14 cellular contexts compared by ENCODE assay signal in the genomic region with DNA sequence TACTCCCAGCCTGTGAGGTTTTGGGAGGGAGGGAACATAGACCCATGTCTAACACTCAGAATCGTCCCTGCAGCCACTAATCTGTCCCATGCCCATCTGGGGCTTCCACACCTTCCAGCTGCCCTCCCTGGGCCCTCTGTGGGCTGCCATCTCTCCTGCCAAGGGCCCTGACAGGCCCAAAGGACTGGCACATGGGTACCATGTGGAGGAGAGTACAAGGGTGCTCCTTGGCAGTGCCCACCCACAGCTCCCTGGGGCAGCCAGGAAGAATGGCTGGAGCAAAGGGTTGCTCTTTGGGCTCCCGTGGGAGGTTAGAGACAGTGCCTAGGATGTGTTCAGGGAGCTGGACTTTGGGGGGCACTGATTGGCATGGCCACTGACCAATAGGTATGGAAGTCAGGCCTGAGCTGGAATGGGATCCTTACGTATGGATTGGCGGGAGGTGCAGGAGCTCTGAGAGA. TPM values are rescaled to one million over a fixed set of nuclear protein-coding genes. Genes with fewer than 3 reads are reported as not detected.
DNase-seq lines count a peak whose midpoint lies in the region; ATAC-seq, FAIRE-seq and TF ChIP-seq lines count a peak whose summit lies in the region.
"Had no signal": no experiment of that assay in that cellular context is flagged by ENCODE, and none has a peak within 500 bp of the region (broad histone marks: within the 10 kb centered on the region; RNA-seq: fewer than 3 reads in every experiment).

No MANE protein-coding gene starts in this region.

- H3K4me3 Mint-ChIP-seq in central memory CD8-positive, alpha-beta T cell: no peak overlapping the region
- H3K4me3 Mint-ChIP-seq in neural progenitor cell: no peak overlapping the region

- H3K36me3 ChIP-seq in osteoblast (ENCODE audit: insufficient read depth, low read length) (no peaks in the 10 kb centered on the region), neural progenitor cell (no peaks in the 10 kb centered on the region)

- H3K4me1 Mint-ChIP-seq in central memory CD8-positive, alpha-beta T cell: peaks cover 4% of the 10 kb centered on the region
- peaks cover 54% of the 10 kb centered on the region for H3K4me1 Mint-ChIP-seq in neural progenitor cell

- H3K27ac ChIP-seq in osteoblast (ENCODE audit: low read depth, low read length): no peak overlapping the region
- H3K27ac ChIP-seq in neural progenitor cell: no peak overlapping the region

- DNase-seq in Ammon's horn (ENCODE audit: low spot score) (peak; percentile 1), H4 (ENCODE audit: low spot score) (peak; percentile 5), osteoblast (ENCODE audit: insufficient read length, low spot score, missing footprints) (peak; percentile 35), H54 (ENCODE audit: insufficient read length, low spot score) (no peak), NCI-H146 treated with DMSO at 0.1 percent for 48 hours (lab: John Stamatoyannopoulos, UW; ENCODE audit: unreplicated experiment) (no peak), neural progenitor cell (ENCODE audit: low spot score) (no peak)
- peak; percentile 4 to 12 for DNase-seq in central memory CD8-positive, alpha-beta T cell (ENCODE audit: low spot score in 2 of 2)
- DNase-seq: activated gamma-delta T cell treated with Interleukin-2 at 50 U/mL for 16 hours, NCI-H1092, NCI-H510A, RPMI8226 had no signal

- no peaks in the 10 kb centered on the region for H3K27me3 Mint-ChIP-seq in central memory CD8-positive, alpha-beta T cell
- peaks cover 18% of the 10 kb centered on the region for H3K27me3 Mint-ChIP-seq in neural progenitor cell (ENCODE audit: insufficient read depth, low read depth)

- H3K4me3 ChIP-seq in osteoblast (ENCODE audit: insufficient read depth, low read length) (no peak overlapping the region), neural progenitor cell (no peak overlapping the region)

- no peak for TF ChIP-seq POLR2A in H54 (IDR thresholded peaks at IDR 0.05; ENCODE audit: low read depth, low read length)

- peaks cover 2% of the 10 kb centered on the region for H3K4me1 ChIP-seq in osteoblast (ENCODE audit: insufficient read depth, low read length)
- H3K4me1 ChIP-seq in neural progenitor cell: peaks cover 3% of the 10 kb centered on the region

- no peak overlapping the region for H3K27ac Mint-ChIP-seq in central memory CD8-positive, alpha-beta T cell (ENCODE audit: low read depth)
- no peak overlapping the region for H3K27ac Mint-ChIP-seq in neural progenitor cell

- H3K9me3 Mint-ChIP-seq in central memory CD8-positive, alpha-beta T cell: no peaks in the 10 kb centered on the region
- H3K9me3 Mint-ChIP-seq in neural progenitor cell: peaks cover 3% of the 10 kb centered on the region

- ATAC-seq in central memory CD8-positive, alpha-beta T cell (replicated peaks; ENCODE audit: extremely low read depth, poor library complexity, severe bottlenecking): no peak
- ATAC-seq in HG03097 (IDR thresholded peaks at IDR 0.05; ENCODE audit: low FRiP score, unreplicated experiment): no peak

- no peaks in the 10 kb centered on the region for H3K27me3 ChIP-seq in osteoblast (ENCODE audit: insufficient read depth, low read length)
- no peaks in the 10 kb centered on the region for H3K27me3 ChIP-seq in neural progenitor cell

- no peak for TF ChIP-seq CTCF in osteoblast (IDR thresholded peaks at IDR 0.05; ENCODE audit: extremely low read depth, low read depth, low read length)
- TF ChIP-seq CTCF in neural progenitor cell (IDR thresholded peaks at IDR 0.05): no peak

- H3F3A ChIP-seq in neural progenitor cell (ENCODE audit: low read depth): no peaks in the 10 kb centered on the region

- H3K9me3 ChIP-seq in osteoblast (ENCODE audit: low read depth, low read length) (peaks cover 3% of the 10 kb centered on the region), neural progenitor cell (ENCODE audit: low read depth) (no peaks in the 10 kb centered on the region)

- no peak overlapping the region for H2AFZ ChIP-seq in osteoblast (ENCODE audit: low read length)
- no peak overlapping the region for H2AFZ ChIP-seq in neural progenitor cell (replicated peaks)

- peaks cover 17% of the 10 kb centered on the region for H3K36me3 Mint-ChIP-seq in central memory CD8-positive, alpha-beta T cell (ENCODE audit: insufficient read depth)
- peaks cover 5% of the 10 kb centered on the region for H3K36me3 Mint-ChIP-seq in neural progenitor cell

- H3K79me2 ChIP-seq in osteoblast (ENCODE audit: insufficient read depth, low read length) (no peaks in the 10 kb centered on the region), neural progenitor cell (ENCODE audit: low read depth) (no peaks in the 10 kb centered on the region)

- H3K9ac ChIP-seq in neural progenitor cell: no peak overlapping the region

- H4K20me1 ChIP-seq in osteoblast (ENCODE audit: insufficient read depth, low read length) (peaks cover 2% of the 10 kb centered on the region), neural progenitor cell (ENCODE audit: low read depth) (no peaks in the 10 kb centered on the region)

- FAIRE-seq in H54 (lab: Jason Lieb, UNC): no peak
- FAIRE-seq: colon, G401.6 had no signal

- H3K4me2 ChIP-seq in osteoblast (ENCODE audit: insufficient read depth, low read length) (no peak overlapping the region), neural progenitor cell (no peak overlapping the region)

RNA-seq across cellular contexts. Expression of a gene that starts 56.8 kb away (rescaled TPM):
- total RNA-seq in H4 (2014; rRNA removed; shearing (Covaris generic)): 6.7 and 15.7 TPM in 2 replicates
- total RNA-seq in osteoblast (14.7 and 23.2 TPM in 2 replicates), neural progenitor cell (ENCODE audit: low replicate concordance) (8.8 and 16.2 TPM in 2 replicates)

Comparison
In these comparisons a context has a peak if more than half of its experiments do, and no peak if none do; other contexts are left out.
1. DNase-seq: peak in Ammon's horn (single experiment), H4 (single experiment), central memory CD8-positive, alpha-beta T cell (2 of 2) and osteoblast (single experiment); none in H54 (single experiment), NCI-H146 treated with DMSO at 0.1 percent for 48 hours (single experiment) and neural progenitor cell (single experiment).